14 cellular contexts compared by ENCODE assay signal in genomic region chr1:115476616-115477015, GRCh38.
DNase-seq lines count a peak whose midpoint lies in the region; ATAC-seq and TF ChIP-seq lines count a peak whose summit lies in the region.
"Had no signal": no experiment of that assay in that cellular context is flagged by ENCODE, and none has a peak within 500 bp of the region (broad histone marks: within the 10 kb centered on the region; RNA-seq: fewer than 3 reads in every experiment).

No MANE protein-coding gene starts in this region.

- no peak overlapping the region for H4K8ac ChIP-seq in mesendoderm (ENCODE audit: low read depth, low read length)

- in situ Hi-C loops in astrocyte of the spinal cord (cut with HindIII; ENCODE audit: low sequenced_read_pairs), result no loop called here

- no peak overlapping the region for H3K18ac ChIP-seq in mesendoderm (ENCODE audit: low read length)

- no CpG with 5 or more reads among the region's 2 CpGs for WGBS in mesendoderm (ENCODE audit: extremely low coverage, insufficient coverage, low lambda C conversion rate)

- no peak overlapping the region for H2BK15ac ChIP-seq in mesendoderm (replicated peaks; ENCODE audit: low read depth)

- no peak overlapping the region for H3K56ac ChIP-seq in mesendoderm (ENCODE audit: low read length)

- H3K4me3 ChIP-seq in astrocyte of the spinal cord (ENCODE audit: low read depth, low read length), result no peak overlapping the region
- H3K4me3 ChIP-seq in mesendoderm (ENCODE audit: low read length), result no peak overlapping the region

- no peak overlapping the region for H4K5ac ChIP-seq in mesendoderm (ENCODE audit: low read length)

- H3K4ac ChIP-seq in mesendoderm (ENCODE audit: low read depth, low read length), result no peak overlapping the region

- ATAC-seq in GM21576 (IDR thresholded peaks at IDR 0.05; ENCODE audit: unreplicated experiment), result no peak
- no peak for ATAC-seq in HG02973 (IDR thresholded peaks at IDR 0.05; ENCODE audit: unreplicated experiment)
- ATAC-seq: activated CD8-positive, alpha-beta T cell treated with anti-CD3 and anti-CD28 coated beads for 36 hours had no signal

- H3K23ac ChIP-seq in mesendoderm (ENCODE audit: low read length), result no peak overlapping the region

- TF ChIP-seq CTCF in LNCAP (IDR thresholded peaks at IDR 0.05) (peak; percentile 21; the same call in 1 of the 2 replicates), astrocyte of the spinal cord (IDR thresholded peaks at IDR 0.05; ENCODE audit: low read depth, low read length) (peak; percentile 13)

- no peak overlapping the region for H2BK5ac ChIP-seq in mesendoderm (ENCODE audit: low read length)

- H3K79me2 ChIP-seq in mesendoderm (ENCODE audit: control insufficient read depth, insufficient read depth, low read length), result no peaks in the 10 kb centered on the region

- H2BK120ac ChIP-seq in mesendoderm (ENCODE audit: low read depth, low read length), result no peak overlapping the region

- H3K4me1 ChIP-seq in mesendoderm (ENCODE audit: control insufficient read depth, low read depth, low read length), result no peaks in the 10 kb centered on the region

- peak; percentile 11 for DNase-seq in DMS 273 (lab: John Stamatoyannopoulos, UW; ENCODE audit: unreplicated experiment)
- no peak for DNase-seq in DMS 273 treated with DMSO at 0.1 percent for 48 hours (lab: John Stamatoyannopoulos, UW)
- DNase-seq in astrocyte of the spinal cord (ENCODE audit: low read depth, low spot score), result no peak
- peak; percentile 22 for DNase-seq in mesendoderm
- DNase-seq in activated gamma-delta T cell treated with Interleukin-2 at 50 U/mL for 16 hours, result no peak
- DNase-seq: activated CD8-positive, alpha-beta T cell treated with anti-CD3 and anti-CD28 coated beads for 36 hours; foreskin melanocyte; stimulated activated CD4-positive, alpha-beta T cell treated with anti-CD3 and anti-CD28 coated beads, Interleukin-12 subunit alpha, Interleukin-12 subunit beta, amount 100 ng/mL, for 4 hours; substantia nigra; T1000 had no signal

- no peak overlapping the region for H3K27ac ChIP-seq in mesendoderm (ENCODE audit: low read depth, low read length)
- H3K27ac ChIP-seq: 22Rv1 had no signal

- H3K79me1 ChIP-seq in mesendoderm (ENCODE audit: low read length), result no peaks in the 10 kb centered on the region

- H3K27me3 ChIP-seq in mesendoderm (ENCODE audit: insufficient read depth, low read length, poor library complexity), result no peaks in the 10 kb centered on the region

- no peak overlapping the region for H3K4me2 ChIP-seq in mesendoderm (ENCODE audit: low read length)

- no peak overlapping the region for H3K9ac ChIP-seq in mesendoderm (ENCODE audit: low read length)

- H3K36me3 ChIP-seq in mesendoderm (ENCODE audit: control insufficient read depth, insufficient read depth, low read length), result no peaks in the 10 kb centered on the region

- H2AK5ac ChIP-seq in mesendoderm (ENCODE audit: low read length), result no peak overlapping the region

Comparison
In these comparisons a context has a peak if more than half of its experiments do, and no peak if none do; other contexts are left out.
1. DNase-seq: peak in DMS 273 (single experiment) and mesendoderm (single experiment); none in DMS 273 treated with DMSO at 0.1 percent for 48 hours (single experiment), astrocyte of the spinal cord (single experiment) and activated gamma-delta T cell treated with Interleukin-2 at 50 U/mL for 16 hours (single experiment).